ENCODE assay signal across 1 cellular context in the genomic region with DNA sequence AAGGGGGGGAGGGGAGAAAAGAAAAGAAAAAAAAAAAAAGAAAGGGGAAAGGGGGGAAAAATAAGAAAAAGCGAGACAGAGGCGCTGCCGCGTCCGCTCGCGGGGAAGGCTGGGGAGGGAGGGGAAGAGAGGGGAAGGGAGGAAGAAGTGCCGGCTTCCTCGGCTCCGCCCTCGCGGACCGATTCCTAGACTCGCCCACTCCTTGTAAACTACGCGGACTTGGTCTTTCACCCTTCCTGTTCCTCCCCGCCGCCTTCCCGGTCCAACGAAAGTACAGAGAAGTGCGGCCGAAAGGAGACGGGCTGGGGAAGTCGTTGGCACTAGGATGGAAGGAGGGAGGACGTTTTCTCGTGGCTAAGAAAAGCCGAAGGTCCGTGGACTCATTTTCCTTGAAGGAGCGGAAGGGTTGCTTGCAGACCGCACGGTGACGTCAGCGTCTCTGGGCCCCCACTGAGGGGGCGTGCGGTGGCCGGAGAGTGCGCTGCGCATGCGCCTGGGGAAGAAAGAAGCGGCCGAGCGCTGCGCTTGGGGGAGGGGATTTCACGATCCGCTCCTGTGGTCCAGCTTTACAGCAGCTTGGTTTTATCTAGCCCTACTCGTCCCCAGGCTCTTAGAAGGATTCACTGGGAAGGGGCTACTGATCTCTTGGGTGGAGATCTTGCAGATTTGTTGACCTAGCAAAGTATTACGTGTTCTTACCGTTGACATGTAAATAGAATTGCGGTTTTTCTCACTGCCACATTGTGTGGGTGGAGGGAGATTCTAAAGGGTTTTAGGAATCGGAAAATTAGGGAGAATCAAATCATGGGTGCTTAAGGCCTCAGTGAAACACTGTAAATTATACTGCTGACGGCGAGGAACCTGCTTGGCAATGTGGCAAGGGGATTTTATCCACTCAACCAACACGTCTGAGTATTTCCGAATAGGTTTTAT.
TF ChIP-seq lines count a peak whose summit lies in the region.

A gene with protein sequence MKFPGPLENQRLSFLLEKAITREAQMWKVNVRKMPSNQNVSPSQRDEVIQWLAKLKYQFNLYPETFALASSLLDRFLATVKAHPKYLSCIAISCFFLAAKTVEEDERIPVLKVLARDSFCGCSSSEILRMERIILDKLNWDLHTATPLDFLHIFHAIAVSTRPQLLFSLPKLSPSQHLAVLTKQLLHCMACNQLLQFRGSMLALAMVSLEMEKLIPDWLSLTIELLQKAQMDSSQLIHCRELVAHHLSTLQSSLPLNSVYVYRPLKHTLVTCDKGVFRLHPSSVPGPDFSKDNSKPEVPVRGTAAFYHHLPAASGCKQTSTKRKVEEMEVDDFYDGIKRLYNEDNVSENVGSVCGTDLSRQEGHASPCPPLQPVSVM (minus strand): TSS at position 121 of the 933 bp plus-strand sequence. CDS start 9,627 bp downstream, outside the sequence.

TF ChIP-seq in HepG2, 621 proteins besides CTCF, POLR2A, EP300 and RAD21 (continued from another document and continues in another):
- TF ChIP-seq, protein P1, sequence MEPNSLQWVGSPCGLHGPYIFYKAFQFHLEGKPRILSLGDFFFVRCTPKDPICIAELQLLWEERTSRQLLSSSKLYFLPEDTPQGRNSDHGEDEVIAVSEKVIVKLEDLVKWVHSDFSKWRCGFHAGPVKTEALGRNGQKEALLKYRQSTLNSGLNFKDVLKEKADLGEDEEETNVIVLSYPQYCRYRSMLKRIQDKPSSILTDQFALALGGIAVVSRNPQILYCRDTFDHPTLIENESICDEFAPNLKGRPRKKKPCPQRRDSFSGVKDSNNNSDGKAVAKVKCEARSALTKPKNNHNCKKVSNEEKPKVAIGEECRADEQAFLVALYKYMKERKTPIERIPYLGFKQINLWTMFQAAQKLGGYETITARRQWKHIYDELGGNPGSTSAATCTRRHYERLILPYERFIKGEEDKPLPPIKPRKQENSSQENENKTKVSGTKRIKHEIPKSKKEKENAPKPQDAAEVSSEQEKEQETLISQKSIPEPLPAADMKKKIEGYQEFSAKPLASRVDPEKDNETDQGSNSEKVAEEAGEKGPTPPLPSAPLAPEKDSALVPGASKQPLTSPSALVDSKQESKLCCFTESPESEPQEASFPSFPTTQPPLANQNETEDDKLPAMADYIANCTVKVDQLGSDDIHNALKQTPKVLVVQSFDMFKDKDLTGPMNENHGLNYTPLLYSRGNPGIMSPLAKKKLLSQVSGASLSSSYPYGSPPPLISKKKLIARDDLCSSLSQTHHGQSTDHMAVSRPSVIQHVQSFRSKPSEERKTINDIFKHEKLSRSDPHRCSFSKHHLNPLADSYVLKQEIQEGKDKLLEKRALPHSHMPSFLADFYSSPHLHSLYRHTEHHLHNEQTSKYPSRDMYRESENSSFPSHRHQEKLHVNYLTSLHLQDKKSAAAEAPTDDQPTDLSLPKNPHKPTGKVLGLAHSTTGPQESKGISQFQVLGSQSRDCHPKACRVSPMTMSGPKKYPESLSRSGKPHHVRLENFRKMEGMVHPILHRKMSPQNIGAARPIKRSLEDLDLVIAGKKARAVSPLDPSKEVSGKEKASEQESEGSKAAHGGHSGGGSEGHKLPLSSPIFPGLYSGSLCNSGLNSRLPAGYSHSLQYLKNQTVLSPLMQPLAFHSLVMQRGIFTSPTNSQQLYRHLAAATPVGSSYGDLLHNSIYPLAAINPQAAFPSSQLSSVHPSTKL (CRISPR knock-in tag; IDR thresholded peaks at IDR 0.05) = peak; percentile 80
- TF ChIP-seq ZNF878 (CRISPR knock-in tag; IDR thresholded peaks at IDR 0.05) (no peak; the same call in 1 of the 2 replicates), ELF1 (CRISPR knock-in tag; IDR thresholded peaks at IDR 0.05) (peak; percentile 88), ZNF44 (CRISPR knock-in tag; IDR thresholded peaks at IDR 0.05) (peak; percentile 18; the same call in 1 of the 2 replicates), ZC3H13 (CRISPR knock-in tag; IDR thresholded peaks at IDR 0.05) (peak; percentile 62; the same call in 1 of the 2 replicates), RBM22 (optimal IDR thresholded peaks at IDR 0.05; ENCODE audit: low read length) (no peak), NFE2L2 (IDR thresholded peaks at IDR 0.05; ENCODE audit: low read length) (peak; percentile 5; the same call in 1 of the 2 replicates), CEBPB (IDR thresholded peaks at IDR 0.05; ENCODE audit: borderline replicate concordance, low read depth, low read length) (0 out of 2 replicates have a peak, but pooled peaks have one; percentile 1), ZNF441 (CRISPR knock-in tag; IDR thresholded peaks at IDR 0.05; ENCODE audit: borderline replicate concordance) (peak; percentile 80; the same call in 1 of the 2 replicates), ASH2L (IDR thresholded peaks at IDR 0.05; ENCODE audit: insufficient read length, low read depth, low read length) (peak; percentile 98), ZFY (CRISPR knock-in tag; IDR thresholded peaks at IDR 0.05) (peak; percentile 50; the same call in 1 of the 2 replicates), IRX3 (CRISPR knock-in tag; IDR thresholded peaks at IDR 0.05; ENCODE audit: borderline replicate concordance, low read depth) (peak; percentile 88; the same call in 1 of the 2 replicates), RBAK (CRISPR knock-in tag; IDR thresholded peaks at IDR 0.05) (no peak), ZNF354B (CRISPR knock-in tag; IDR thresholded peaks at IDR 0.05) (peak; percentile 47; the same call in 1 of the 2 replicates), ZNF235 (CRISPR knock-in tag; IDR thresholded peaks at IDR 0.05; ENCODE audit: borderline replicate concordance) (peak; percentile 68; the same call in 1 of the 2 replicates), ZFP41 (CRISPR knock-in tag; IDR thresholded peaks at IDR 0.05; ENCODE audit: borderline replicate concordance) (peak; percentile 75; the same call in 1 of the 2 replicates), GLI4 (CRISPR knock-in tag; IDR thresholded peaks at IDR 0.05; ENCODE audit: borderline replicate concordance) (peak; percentile 85; the same call in 1 of the 2 replicates)
- TF ChIP-seq, protein P2, sequence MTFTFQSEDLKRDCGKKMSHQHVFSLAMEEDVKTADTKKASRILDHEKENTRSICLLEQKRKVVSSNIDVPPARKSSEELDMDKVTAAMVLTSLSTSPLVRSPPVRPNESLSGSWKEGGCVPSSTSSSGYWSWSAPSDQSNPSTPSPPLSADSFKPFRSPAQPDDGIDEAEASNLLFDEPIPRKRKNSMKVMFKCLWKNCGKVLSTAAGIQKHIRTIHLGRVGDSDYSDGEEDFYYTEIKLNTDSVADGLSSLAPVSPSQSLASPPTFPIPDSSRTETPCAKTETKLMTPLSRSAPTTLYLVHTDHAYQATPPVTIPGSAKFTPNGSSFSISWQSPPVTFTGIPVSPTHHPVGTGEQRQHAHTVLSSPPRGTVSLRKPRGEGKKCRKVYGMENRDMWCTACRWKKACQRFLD (CRISPR knock-in tag; IDR thresholded peaks at IDR 0.05; ENCODE audit: borderline replicate concordance) = no peak
- TF ChIP-seq, protein P3, sequence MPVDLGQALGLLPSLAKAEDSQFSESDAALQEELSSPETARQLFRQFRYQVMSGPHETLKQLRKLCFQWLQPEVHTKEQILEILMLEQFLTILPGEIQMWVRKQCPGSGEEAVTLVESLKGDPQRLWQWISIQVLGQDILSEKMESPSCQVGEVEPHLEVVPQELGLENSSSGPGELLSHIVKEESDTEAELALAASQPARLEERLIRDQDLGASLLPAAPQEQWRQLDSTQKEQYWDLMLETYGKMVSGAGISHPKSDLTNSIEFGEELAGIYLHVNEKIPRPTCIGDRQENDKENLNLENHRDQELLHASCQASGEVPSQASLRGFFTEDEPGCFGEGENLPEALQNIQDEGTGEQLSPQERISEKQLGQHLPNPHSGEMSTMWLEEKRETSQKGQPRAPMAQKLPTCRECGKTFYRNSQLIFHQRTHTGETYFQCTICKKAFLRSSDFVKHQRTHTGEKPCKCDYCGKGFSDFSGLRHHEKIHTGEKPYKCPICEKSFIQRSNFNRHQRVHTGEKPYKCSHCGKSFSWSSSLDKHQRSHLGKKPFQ (CRISPR knock-in tag; IDR thresholded peaks at IDR 0.05; ENCODE audit: insufficient replicate concordance) = peak; percentile 81
- TF ChIP-seq, protein P4, sequence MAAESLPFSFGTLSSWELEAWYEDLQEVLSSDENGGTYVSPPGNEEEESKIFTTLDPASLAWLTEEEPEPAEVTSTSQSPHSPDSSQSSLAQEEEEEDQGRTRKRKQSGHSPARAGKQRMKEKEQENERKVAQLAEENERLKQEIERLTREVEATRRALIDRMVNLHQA (CRISPR knock-in tag; IDR thresholded peaks at IDR 0.05) = no peak
- TF ChIP-seq, protein P5, sequence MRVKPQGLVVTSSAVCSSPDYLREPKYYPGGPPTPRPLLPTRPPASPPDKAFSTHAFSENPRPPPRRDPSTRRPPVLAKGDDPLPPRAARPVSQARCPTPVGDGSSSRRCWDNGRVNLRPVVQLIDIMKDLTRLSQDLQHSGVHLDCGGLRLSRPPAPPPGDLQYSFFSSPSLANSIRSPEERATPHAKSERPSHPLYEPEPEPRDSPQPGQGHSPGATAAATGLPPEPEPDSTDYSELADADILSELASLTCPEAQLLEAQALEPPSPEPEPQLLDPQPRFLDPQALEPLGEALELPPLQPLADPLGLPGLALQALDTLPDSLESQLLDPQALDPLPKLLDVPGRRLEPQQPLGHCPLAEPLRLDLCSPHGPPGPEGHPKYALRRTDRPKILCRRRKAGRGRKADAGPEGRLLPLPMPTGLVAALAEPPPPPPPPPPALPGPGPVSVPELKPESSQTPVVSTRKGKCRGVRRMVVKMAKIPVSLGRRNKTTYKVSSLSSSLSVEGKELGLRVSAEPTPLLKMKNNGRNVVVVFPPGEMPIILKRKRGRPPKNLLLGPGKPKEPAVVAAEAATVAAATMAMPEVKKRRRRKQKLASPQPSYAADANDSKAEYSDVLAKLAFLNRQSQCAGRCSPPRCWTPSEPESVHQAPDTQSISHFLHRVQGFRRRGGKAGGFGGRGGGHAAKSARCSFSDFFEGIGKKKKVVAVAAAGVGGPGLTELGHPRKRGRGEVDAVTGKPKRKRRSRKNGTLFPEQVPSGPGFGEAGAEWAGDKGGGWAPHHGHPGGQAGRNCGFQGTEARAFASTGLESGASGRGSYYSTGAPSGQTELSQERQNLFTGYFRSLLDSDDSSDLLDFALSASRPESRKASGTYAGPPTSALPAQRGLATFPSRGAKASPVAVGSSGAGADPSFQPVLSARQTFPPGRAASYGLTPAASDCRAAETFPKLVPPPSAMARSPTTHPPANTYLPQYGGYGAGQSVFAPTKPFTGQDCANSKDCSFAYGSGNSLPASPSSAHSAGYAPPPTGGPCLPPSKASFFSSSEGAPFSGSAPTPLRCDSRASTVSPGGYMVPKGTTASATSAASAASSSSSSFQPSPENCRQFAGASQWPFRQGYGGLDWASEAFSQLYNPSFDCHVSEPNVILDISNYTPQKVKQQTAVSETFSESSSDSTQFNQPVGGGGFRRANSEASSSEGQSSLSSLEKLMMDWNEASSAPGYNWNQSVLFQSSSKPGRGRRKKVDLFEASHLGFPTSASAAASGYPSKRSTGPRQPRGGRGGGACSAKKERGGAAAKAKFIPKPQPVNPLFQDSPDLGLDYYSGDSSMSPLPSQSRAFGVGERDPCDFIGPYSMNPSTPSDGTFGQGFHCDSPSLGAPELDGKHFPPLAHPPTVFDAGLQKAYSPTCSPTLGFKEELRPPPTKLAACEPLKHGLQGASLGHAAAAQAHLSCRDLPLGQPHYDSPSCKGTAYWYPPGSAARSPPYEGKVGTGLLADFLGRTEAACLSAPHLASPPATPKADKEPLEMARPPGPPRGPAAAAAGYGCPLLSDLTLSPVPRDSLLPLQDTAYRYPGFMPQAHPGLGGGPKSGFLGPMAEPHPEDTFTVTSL (CRISPR knock-in tag; IDR thresholded peaks at IDR 0.05; ENCODE audit: borderline replicate concordance) = peak; percentile 55; the same call in 1 of the 2 replicates
- TF ChIP-seq, protein P6, sequence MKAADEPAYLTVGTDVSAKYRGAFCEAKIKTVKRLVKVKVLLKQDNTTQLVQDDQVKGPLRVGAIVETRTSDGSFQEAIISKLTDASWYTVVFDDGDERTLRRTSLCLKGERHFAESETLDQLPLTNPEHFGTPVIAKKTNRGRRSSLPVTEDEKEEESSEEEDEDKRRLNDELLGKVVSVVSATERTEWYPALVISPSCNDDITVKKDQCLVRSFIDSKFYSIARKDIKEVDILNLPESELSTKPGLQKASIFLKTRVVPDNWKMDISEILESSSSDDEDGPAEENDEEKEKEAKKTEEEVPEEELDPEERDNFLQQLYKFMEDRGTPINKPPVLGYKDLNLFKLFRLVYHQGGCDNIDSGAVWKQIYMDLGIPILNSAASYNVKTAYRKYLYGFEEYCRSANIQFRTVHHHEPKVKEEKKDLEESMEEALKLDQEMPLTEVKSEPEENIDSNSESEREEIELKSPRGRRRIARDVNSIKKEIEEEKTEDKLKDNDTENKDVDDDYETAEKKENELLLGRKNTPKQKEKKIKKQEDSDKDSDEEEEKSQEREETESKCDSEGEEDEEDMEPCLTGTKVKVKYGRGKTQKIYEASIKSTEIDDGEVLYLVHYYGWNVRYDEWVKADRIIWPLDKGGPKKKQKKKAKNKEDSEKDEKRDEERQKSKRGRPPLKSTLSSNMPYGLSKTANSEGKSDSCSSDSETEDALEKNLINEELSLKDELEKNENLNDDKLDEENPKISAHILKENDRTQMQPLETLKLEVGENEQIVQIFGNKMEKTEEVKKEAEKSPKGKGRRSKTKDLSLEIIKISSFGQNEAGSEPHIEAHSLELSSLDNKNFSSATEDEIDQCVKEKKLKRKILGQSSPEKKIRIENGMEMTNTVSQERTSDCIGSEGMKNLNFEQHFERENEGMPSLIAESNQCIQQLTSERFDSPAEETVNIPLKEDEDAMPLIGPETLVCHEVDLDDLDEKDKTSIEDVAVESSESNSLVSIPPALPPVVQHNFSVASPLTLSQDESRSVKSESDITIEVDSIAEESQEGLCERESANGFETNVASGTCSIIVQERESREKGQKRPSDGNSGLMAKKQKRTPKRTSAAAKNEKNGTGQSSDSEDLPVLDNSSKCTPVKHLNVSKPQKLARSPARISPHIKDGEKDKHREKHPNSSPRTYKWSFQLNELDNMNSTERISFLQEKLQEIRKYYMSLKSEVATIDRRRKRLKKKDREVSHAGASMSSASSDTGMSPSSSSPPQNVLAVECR (CRISPR knock-in tag; IDR thresholded peaks at IDR 0.05; ENCODE audit: borderline replicate concordance) = peak; percentile 88
- TF ChIP-seq, protein P7, sequence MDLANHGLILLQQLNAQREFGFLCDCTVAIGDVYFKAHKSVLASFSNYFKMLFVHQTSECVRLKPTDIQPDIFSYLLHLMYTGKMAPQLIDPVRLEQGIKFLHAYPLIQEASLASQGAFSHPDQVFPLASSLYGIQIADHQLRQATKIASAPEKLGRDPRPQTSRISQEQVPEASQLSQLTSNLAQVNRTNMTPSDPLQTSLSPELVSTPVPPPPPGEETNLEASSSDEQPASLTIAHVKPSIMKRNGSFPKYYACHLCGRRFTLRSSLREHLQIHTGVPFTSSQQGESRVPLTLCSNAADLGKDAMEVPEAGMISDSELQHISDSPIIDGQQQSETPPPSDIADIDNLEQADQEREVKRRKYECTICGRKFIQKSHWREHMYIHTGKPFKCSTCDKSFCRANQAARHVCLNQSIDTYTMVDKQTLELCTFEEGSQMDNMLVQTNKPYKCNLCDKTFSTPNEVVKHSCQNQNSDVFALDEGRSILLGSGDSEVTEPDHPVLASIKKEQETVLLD (CRISPR knock-in tag; IDR thresholded peaks at IDR 0.05; ENCODE audit: low read depth) = no peak
- TF ChIP-seq, protein P8, sequence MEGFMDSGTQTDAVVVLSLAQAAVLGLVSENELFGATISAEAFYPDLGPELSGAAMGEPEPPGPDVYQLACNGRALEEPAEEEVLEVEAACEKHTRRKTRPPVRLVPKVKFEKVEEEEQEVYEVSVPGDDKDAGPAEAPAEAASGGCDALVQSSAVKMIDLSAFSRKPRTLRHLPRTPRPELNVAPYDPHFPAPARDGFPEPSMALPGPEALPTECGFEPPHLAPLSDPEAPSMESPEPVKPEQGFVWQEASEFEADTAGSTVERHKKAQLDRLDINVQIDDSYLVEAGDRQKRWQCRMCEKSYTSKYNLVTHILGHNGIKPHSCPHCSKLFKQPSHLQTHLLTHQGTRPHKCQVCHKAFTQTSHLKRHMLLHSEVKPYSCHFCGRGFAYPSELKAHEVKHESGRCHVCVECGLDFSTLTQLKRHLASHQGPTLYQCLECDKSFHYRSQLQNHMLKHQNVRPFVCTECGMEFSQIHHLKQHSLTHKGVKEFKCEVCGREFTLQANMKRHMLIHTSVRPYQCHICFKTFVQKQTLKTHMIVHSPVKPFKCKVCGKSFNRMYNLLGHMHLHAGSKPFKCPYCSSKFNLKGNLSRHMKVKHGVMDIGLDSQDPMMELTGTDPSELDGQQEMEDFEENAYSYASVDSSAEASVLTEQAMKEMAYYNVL (CRISPR knock-in tag; IDR thresholded peaks at IDR 0.05; ENCODE audit: borderline replicate concordance) = no peak
